ENCODE assay signal across 1 cellular context in the genomic region with DNA sequence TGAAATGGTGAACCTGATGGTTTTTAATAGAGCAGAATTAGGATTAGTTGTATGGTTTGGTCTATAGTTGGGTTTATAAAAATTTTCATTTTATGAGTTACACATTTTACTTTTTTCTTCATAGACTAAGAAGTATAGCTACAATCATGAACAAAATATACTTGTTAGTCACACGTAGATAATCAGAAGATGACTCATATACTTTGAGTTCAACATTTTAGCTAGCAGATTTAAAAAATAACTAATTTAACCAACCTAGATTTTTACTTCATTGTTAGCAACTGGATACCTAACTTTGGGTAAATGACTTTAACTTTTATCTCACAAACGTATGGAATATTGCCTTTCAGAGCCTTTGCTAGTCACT.
TF ChIP-seq lines count a peak whose summit lies in the region.

No MANE protein-coding gene starts in this region.

TF ChIP-seq in endothelial cell of umbilical vein, 7 proteins besides CTCF, POLR2A, EP300 and RAD21:
- TF ChIP-seq FOS (IDR thresholded peaks at IDR 0.05; ENCODE audit: borderline replicate concordance, insufficient read depth, low read length) = peak; percentile 52
- TF ChIP-seq MYC (IDR thresholded peaks at IDR 0.05; ENCODE audit: low read depth, low read length) = no peak
- TF ChIP-seq, protein P1, sequence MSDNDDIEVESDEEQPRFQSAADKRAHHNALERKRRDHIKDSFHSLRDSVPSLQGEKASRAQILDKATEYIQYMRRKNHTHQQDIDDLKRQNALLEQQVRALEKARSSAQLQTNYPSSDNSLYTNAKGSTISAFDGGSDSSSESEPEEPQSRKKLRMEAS (IDR thresholded peaks at IDR 0.05; ENCODE audit: insufficient read depth, insufficient read length) = no peak
